Comparison of ENCODE assay signal across 9 cellular contexts in the genomic region with DNA sequence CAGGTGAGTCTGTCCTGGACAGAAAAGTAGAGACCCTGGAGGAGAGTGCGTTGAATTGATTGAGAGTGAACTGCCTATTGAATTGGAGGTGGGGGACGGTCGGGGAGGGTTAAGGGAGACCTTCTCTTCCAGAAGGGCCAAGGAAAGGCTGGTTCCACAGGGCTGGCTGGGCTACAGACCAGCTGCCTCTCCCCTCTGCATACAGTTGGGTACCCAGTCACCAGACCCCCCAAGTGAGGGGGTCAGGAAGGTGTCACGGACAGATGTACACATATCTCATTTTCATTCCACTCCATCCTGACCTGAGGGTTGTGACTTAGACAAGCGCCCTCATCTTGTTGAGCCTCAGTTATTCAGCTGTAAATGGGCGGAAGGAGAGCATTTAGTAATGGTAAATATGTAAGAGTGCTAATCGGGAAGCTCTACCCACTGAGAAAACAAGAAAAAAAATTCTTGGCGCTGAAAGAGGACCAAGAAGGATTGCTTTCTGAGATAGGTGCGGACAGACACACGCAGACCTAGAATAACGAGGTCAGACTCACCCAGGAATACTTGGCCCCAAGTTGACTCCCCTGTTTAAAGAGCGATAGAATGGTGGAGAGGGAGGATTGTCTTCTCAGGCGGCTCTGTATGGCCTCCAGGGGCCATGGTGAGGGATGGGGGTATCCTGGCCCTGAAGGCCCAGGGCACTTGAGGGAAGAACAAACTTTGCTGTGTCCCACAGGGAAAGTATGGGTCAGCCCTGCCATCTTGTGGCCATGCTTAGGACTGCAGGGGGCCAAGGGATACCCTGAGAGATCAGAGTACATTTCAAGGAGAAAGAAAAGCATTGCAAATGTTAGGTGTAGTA. TPM values are rescaled to one million over a fixed set of nuclear protein-coding genes. Genes with fewer than 3 reads are reported as not detected.
DNase-seq lines count a peak whose midpoint lies in the region; ATAC-seq and TF ChIP-seq lines count a peak whose summit lies in the region.
"Had no signal": no experiment of that assay in that cellular context is flagged by ENCODE, and none has a peak within 500 bp of the region (broad histone marks: within the 10 kb centered on the region; RNA-seq: fewer than 3 reads in every experiment).

No MANE protein-coding gene starts in this region.

- H3K9me3 ChIP-seq in OCI-LY3 (ENCODE audit: insufficient read depth, low read length): no peaks in the 10 kb centered on the region
- no peaks in the 10 kb centered on the region for H3K9me3 ChIP-seq in CD8-positive, alpha-beta memory T cell (ENCODE audit: low read length)

- H3K4me2 ChIP-seq in OCI-LY3 (ENCODE audit: low read length): no peak overlapping the region

- CTCF ChIA-PET in CD8-positive, alpha-beta memory T cell (lab: Charles Lee): no interaction called here

- no peaks in the 10 kb centered on the region for H3K79me2 ChIP-seq in OCI-LY3 (ENCODE audit: low read length)

- H3K4me3 Mint-ChIP-seq in CD8-positive, alpha-beta memory T cell: no peak overlapping the region

- peak; percentile 85 for ATAC-seq in HG03108 (IDR thresholded peaks at IDR 0.05; ENCODE audit: unreplicated experiment)

- no peaks in the 10 kb centered on the region for H4K20me1 ChIP-seq in OCI-LY3 (ENCODE audit: insufficient read depth, low read length)

- no peaks in the 10 kb centered on the region for H3K36me3 Mint-ChIP-seq in CD8-positive, alpha-beta memory T cell

- no peaks in the 10 kb centered on the region for H3K4me1 ChIP-seq in OCI-LY3 (ENCODE audit: low read length)
- H3K4me1 ChIP-seq in CD8-positive, alpha-beta memory T cell (ENCODE audit: insufficient read depth, low read length): no peaks in the 10 kb centered on the region

- H3K36me3 ChIP-seq in OCI-LY3 (replicated peaks; ENCODE audit: low read depth, low read length): no peaks in the 10 kb centered on the region
- H3K36me3 ChIP-seq in CD8-positive, alpha-beta memory T cell (ENCODE audit: insufficient read depth, low read length): no peaks in the 10 kb centered on the region

- no peak overlapping the region for H3K4me3 ChIP-seq in OCI-LY3 (ENCODE audit: low read length)
- H3K4me3 ChIP-seq in CD8-positive, alpha-beta memory T cell (ENCODE audit: low read length): no peak overlapping the region

- H3K27me3 Mint-ChIP-seq in CD8-positive, alpha-beta memory T cell: no peaks in the 10 kb centered on the region

- DNase-seq in DMS53 treated with DMSO at 0.1 percent for 48 hours (lab: John Stamatoyannopoulos, UW; ENCODE audit: unreplicated experiment) (peak; percentile 22), GM19240 (ENCODE audit: insufficient read length, low spot score) (peak; percentile 15), astrocyte of the hippocampus (ENCODE audit: low read depth, low spot score) (peak; percentile 81), iPS DF 19.7 (ENCODE audit: low read depth, low spot score) (peak; percentile 47), smooth muscle cell of the brain vasculature (ENCODE audit: low read depth, low spot score) (peak; percentile 31)
- no peak for DNase-seq in CD8-positive, alpha-beta memory T cell

- H3K27ac ChIP-seq in OCI-LY3 (ENCODE audit: low read length): no peak overlapping the region
- no peak overlapping the region for H3K27ac ChIP-seq in CD8-positive, alpha-beta memory T cell (ENCODE audit: low read depth, low read length)

- POLR2A ChIA-PET in CD8-positive, alpha-beta memory T cell (lab: Charles Lee): no interaction called here

- no peaks in the 10 kb centered on the region for H3K4me1 Mint-ChIP-seq in CD8-positive, alpha-beta memory T cell

- no peaks in the 10 kb centered on the region for H3K27me3 ChIP-seq in OCI-LY3 (ENCODE audit: low read depth, low read length)
- no peaks in the 10 kb centered on the region for H3K27me3 ChIP-seq in CD8-positive, alpha-beta memory T cell (ENCODE audit: insufficient read depth, low read length, poor library complexity, severe bottlenecking)

- no peak overlapping the region for H3K27ac Mint-ChIP-seq in CD8-positive, alpha-beta memory T cell

- no peak overlapping the region for H3K9ac ChIP-seq in OCI-LY3 (ENCODE audit: low read length)

- peak; percentile 77 for TF ChIP-seq CTCF in OCI-LY3 (IDR thresholded peaks at IDR 0.05; ENCODE audit: low read depth, low read length)

- H3K9me3 Mint-ChIP-seq in CD8-positive, alpha-beta memory T cell: peaks cover 0 to 12% (median 8%) of the 10 kb centered on the region in 5 donors

- H2AFZ ChIP-seq in OCI-LY3 (ENCODE audit: low read depth, low read length): no peak overlapping the region

RNA-seq across cellular contexts. Expression of a gene that starts 7.2 kb away (rescaled TPM):
- total RNA-seq in CD8-positive, alpha-beta memory T cell: not detected
- polyA plus RNA-seq in CD8-positive, alpha-beta memory T cell: not detected
- total RNA-seq: subcutaneous adipose tissue had no signal

Comparison
In these comparisons a context has a peak if more than half of its experiments do, and no peak if none do; other contexts are left out.
1. DNase-seq: peak in DMS53 treated with DMSO at 0.1 percent for 48 hours (single experiment), GM19240 (single experiment), astrocyte of the hippocampus (single experiment), iPS DF 19.7 (single experiment) and smooth muscle cell of the brain vasculature (single experiment); none in CD8-positive, alpha-beta memory T cell (0 of 5).